21 cellular contexts compared by ENCODE assay signal in genomic region chr11:102408339-102408738, GRCh38. TPM values are rescaled to one million over a fixed set of nuclear protein-coding genes. Genes with fewer than 3 reads are reported as not detected.
DNase-seq lines count a peak whose midpoint lies in the region; ATAC-seq and TF ChIP-seq lines count a peak whose summit lies in the region.
"Had no signal": no experiment of that assay in that cellular context is flagged by ENCODE, and none has a peak within 500 bp of the region (broad histone marks: within the 10 kb centered on the region; RNA-seq: fewer than 3 reads in every experiment).

No MANE protein-coding gene starts in this region.

- H3K4me1 ChIP-seq in CD4-positive, alpha-beta memory T cell (ENCODE audit: insufficient read depth, low read length), result peaks cover 83% of the 10 kb centered on the region

- peak overlapping the region; percentile 9 for H3K27ac Mint-ChIP-seq in T-helper 1 cell treated with Interleukin-12 subunit alpha and Interleukin-12 subunit beta and Interleukin-4 antibody, amounts not matched to agents 30 μg/mL and 1 μg/mL, for 36 hours
- H3K27ac Mint-ChIP-seq in CD4-positive, alpha-beta memory T cell, result peak overlapping the region in 5 of 7 donors; percentile 50 to 81 (median 70)
- peak overlapping the region in 4 of 6 donors; percentile 44 to 83 (median 62) for H3K27ac Mint-ChIP-seq in naive B cell

- no peak overlapping the region for H3K4me3 Mint-ChIP-seq in T-helper 1 cell treated with Interleukin-12 subunit alpha and Interleukin-12 subunit beta and Interleukin-4 antibody, amounts not matched to agents 30 μg/mL and 1 μg/mL, for 36 hours
- peak overlapping the region in 1 of 8 donors; percentile 49 for H3K4me3 Mint-ChIP-seq in CD4-positive, alpha-beta memory T cell
- no peak overlapping the region for H3K4me3 Mint-ChIP-seq in naive B cell

- CTCF ChIA-PET in CD4-positive, alpha-beta memory T cell (lab: Charles Lee; ENCODE audit: partially characterized antibody), result interaction anchor here (1.0 to 3.3 kb wide), 4 partner anchors 10 to 67 kb away, joined by 4 to 10 read pairs (median 6); no protein-coding TSS in a partner anchor

- TF ChIP-seq CTCF in VCaP (conservative IDR thresholded peaks at IDR 0.05), result no peak

- peak overlapping the region; percentile 7 for H3K27ac ChIP-seq in CD4-positive, alpha-beta memory T cell (ENCODE audit: low read depth, low read length)
- H3K27ac ChIP-seq in VCaP, result peak overlapping the region; percentile 9; the same call in 1 of the 2 replicates

- no peak for DNase-seq in T-helper 1 cell
- no peak for DNase-seq in CD4-positive, alpha-beta memory T cell
- no peak for DNase-seq in naive B cell
- DNase-seq in NCI-H82 treated with DMSO at 0.1 percent for 48 hours (lab: John Stamatoyannopoulos, UW; ENCODE audit: unreplicated experiment), result no peak
- DNase-seq: 8988T; BE2C; CD8-positive, alpha-beta memory T cell; GOT3; NCI-H1105; NCI-H2227 treated with DMSO at 0.1 percent for 48 hours; NCI-H510A treated with DMSO at 0.1 percent for 48 hours; NCI-H774; OCI-M1; RPMI8226; SIG-M5 had no signal

- H3K9me3 ChIP-seq in CD4-positive, alpha-beta memory T cell (ENCODE audit: control insufficient read depth in 1 of 2, low read length in 2 of 2), result no peaks in the 10 kb centered on the region
- H3K9me3 ChIP-seq: BE2C had no signal

- no peak for ATAC-seq in naive B cell (ENCODE audit: low read depth in 2 of 2)
- no peak for ATAC-seq in HG03025 (IDR thresholded peaks at IDR 0.05; ENCODE audit: low FRiP score, unreplicated experiment)
- ATAC-seq in GM19467 (IDR thresholded peaks at IDR 0.05; ENCODE audit: unreplicated experiment), result no peak
- ATAC-seq: HCT116, K562 had no signal

- H3K4me1 Mint-ChIP-seq in T-helper 1 cell treated with Interleukin-12 subunit alpha and Interleukin-12 subunit beta and Interleukin-4 antibody, amounts not matched to agents 30 μg/mL and 1 μg/mL, for 36 hours (ENCODE audit: low read depth), result peaks cover 31% of the 10 kb centered on the region
- peaks cover 60 to 85% (median 71%) of the 10 kb centered on the region in 4 donors for H3K4me1 Mint-ChIP-seq in CD4-positive, alpha-beta memory T cell
- peaks cover 15 to 48% (median 43%) of the 10 kb centered on the region in 3 donors for H3K4me1 Mint-ChIP-seq in naive B cell

- intact Hi-C loops in CD4-positive, alpha-beta memory T cell (cut with micrococcal nuclease), result no loop called here

- H3K4me3 ChIP-seq in CD4-positive, alpha-beta memory T cell (ENCODE audit: low read length in 2 of 2), result no peak overlapping the region
- H3K4me3 ChIP-seq: K562 had no signal

- H3K9me3 Mint-ChIP-seq in T-helper 1 cell treated with Interleukin-12 subunit alpha and Interleukin-12 subunit beta and Interleukin-4 antibody, amounts not matched to agents 30 μg/mL and 1 μg/mL, for 36 hours, result no peaks in the 10 kb centered on the region
- H3K9me3 Mint-ChIP-seq in CD4-positive, alpha-beta memory T cell, result peaks cover 0 to 3% (median 0%) of the 10 kb centered on the region in 8 donors
- H3K9me3 Mint-ChIP-seq in naive B cell, result no peaks in the 10 kb centered on the region
- H3K9me3 Mint-ChIP-seq: CD8-positive, alpha-beta memory T cell had no signal

- POLR2A ChIA-PET in CD4-positive, alpha-beta memory T cell (lab: Charles Lee; ENCODE audit: partially characterized antibody), result interaction anchor here (0.6 to 1.7 kb wide), 5 partner anchors 11 to 43 kb away, joined by 3 to 4 read pairs (median 3); no protein-coding TSS in a partner anchor

- peaks cover 6% of the 10 kb centered on the region for H3K36me3 ChIP-seq in CD4-positive, alpha-beta memory T cell (ENCODE audit: insufficient read depth, low read length)
- H3K36me3 ChIP-seq: BE2C had no signal

- H3K27me3 Mint-ChIP-seq in T-helper 1 cell treated with Interleukin-12 subunit alpha and Interleukin-12 subunit beta and Interleukin-4 antibody, amounts not matched to agents 30 μg/mL and 1 μg/mL, for 36 hours (ENCODE audit: low read depth), result no peaks in the 10 kb centered on the region
- no peaks in the 10 kb centered on the region for H3K27me3 Mint-ChIP-seq in CD4-positive, alpha-beta memory T cell
- no peaks in the 10 kb centered on the region for H3K27me3 Mint-ChIP-seq in naive B cell
- H3K27me3 Mint-ChIP-seq: CD8-positive, alpha-beta memory T cell had no signal

- H3K36me3 Mint-ChIP-seq in T-helper 1 cell treated with Interleukin-12 subunit alpha and Interleukin-12 subunit beta and Interleukin-4 antibody, amounts not matched to agents 30 μg/mL and 1 μg/mL, for 36 hours (ENCODE audit: low read depth), result peaks cover 21% of the 10 kb centered on the region
- H3K36me3 Mint-ChIP-seq in CD4-positive, alpha-beta memory T cell, result peaks cover 38 to 41% of the 10 kb centered on the region in 2 donors
- peaks cover 0 to 17% of the 10 kb centered on the region in 2 donors for H3K36me3 Mint-ChIP-seq in naive B cell

- H3K27me3 ChIP-seq in CD4-positive, alpha-beta memory T cell (ENCODE audit: insufficient read depth, low read length), result no peaks in the 10 kb centered on the region
- H3K27me3 ChIP-seq: BE2C had no signal

RNA-seq across cellular contexts. Expression of gene TMEM123, which starts 44.2 kb away (rescaled TPM):
- total RNA-seq in CD4-positive, alpha-beta memory T cell, result 100 to 1,000 TPM; 383 to 397 TPM
- 100 to 1,000 TPM; 752 to 839 TPM for polyA plus RNA-seq in CD4-positive, alpha-beta memory T cell
- polyA plus RNA-seq in naive B cell (ENCODE audit: low read depth in 6 of 6), result 100 to 1,000 TPM; 429 to 518 (median 477) TPM

Comparison
In these comparisons a context has a peak if more than half of its experiments do, and no peak if none do; other contexts are left out.
1. H3K27ac Mint-ChIP-seq: peak in every context shown above with its lines; median percentile 70 in CD4-positive, alpha-beta memory T cell; 62 in naive B cell; 9 in T-helper 1 cell treated with Interleukin-12 subunit alpha and Interleukin-12 subunit beta and Interleukin-4 antibody, amounts not matched to agents 30 μg/mL and 1 μg/mL, for 36 hours.